8 cellular contexts compared by ENCODE assay signal in genomic region chr6:24667378-24667803, GRCh38. TPM values are rescaled to one million over a fixed set of nuclear protein-coding genes. Genes with fewer than 3 reads are reported as not detected.
DNase-seq lines count a peak whose midpoint lies in the region; ATAC-seq, FAIRE-seq and TF ChIP-seq lines count a peak whose summit lies in the region.

No MANE protein-coding gene starts in this region.

- H3K27me3 ChIP-seq in endodermal cell (ENCODE audit: control insufficient read depth, insufficient read depth, low read length, poor library complexity, severe bottlenecking) = no peaks in the 10 kb centered on the region

- peaks cover 25% of the 10 kb centered on the region for H3K36me3 ChIP-seq in endodermal cell (ENCODE audit: control insufficient read depth, insufficient read depth, low read length)

- POLR2A ChIA-PET in naive thymus-derived CD8-positive, alpha-beta T cell (lab: Charles Lee) = interaction anchor here (0.6 to 2.9 kb wide), 7 partner anchors 21 to 172 kb away, joined by 3 to 22 read pairs (median 10); partner anchors contain the start of genes ALDH5A1, C6orf62 and KIAA0319

- peak overlapping the region; percentile 89 for H3K9ac ChIP-seq in endodermal cell (ENCODE audit: extremely low read depth, low read length, poor library complexity, severe bottlenecking)

- H3K27me3 Mint-ChIP-seq in endodermal cell (ENCODE audit: insufficient read depth) = no peaks in the 10 kb centered on the region
- H3K27me3 Mint-ChIP-seq in naive thymus-derived CD8-positive, alpha-beta T cell = no peaks in the 10 kb centered on the region

- H3K4me3 Mint-ChIP-seq in endodermal cell = peak overlapping the region; percentile 87
- H3K4me3 Mint-ChIP-seq in naive thymus-derived CD8-positive, alpha-beta T cell = peak overlapping the region; percentile 87 to 100 (median 99)

- peak overlapping the region; percentile 91 for H3K27ac ChIP-seq in endodermal cell (ENCODE audit: low read depth, low read length)

- ATAC-seq in GM21737 (IDR thresholded peaks at IDR 0.05; ENCODE audit: unreplicated experiment) = peak; percentile 1
- no peak for ATAC-seq in naive thymus-derived CD8-positive, alpha-beta T cell
- ATAC-seq in HG02610 (IDR thresholded peaks at IDR 0.05; ENCODE audit: unreplicated experiment) = no peak

- WGBS in endodermal cell (ENCODE audit: insufficient coverage in 1 of 2, insufficient read length in 1 of 2), 2 experiments = 33 to 64% methylated on average over 3 to 9 of the region's 9 CpGs

- peaks cover 49% of the 10 kb centered on the region for H3K9me3 ChIP-seq in endodermal cell (ENCODE audit: control insufficient read depth, low read length)

- TF ChIP-seq CTCF in endodermal cell (conservative IDR thresholded peaks at IDR 0.05) = no peak

- H3K4me1 Mint-ChIP-seq in endodermal cell = peaks cover 26% of the 10 kb centered on the region
- H3K4me1 Mint-ChIP-seq in naive thymus-derived CD8-positive, alpha-beta T cell = peaks cover 34 to 61% (median 60%) of the 10 kb centered on the region in 4 donors

- peak overlapping the region; percentile 99 for H3K4me3 ChIP-seq in endodermal cell (ENCODE audit: low read length)

- peak overlapping the region; percentile 97 for H3K27ac Mint-ChIP-seq in endodermal cell
- H3K27ac Mint-ChIP-seq in naive thymus-derived CD8-positive, alpha-beta T cell = peak overlapping the region; percentile 96 to 100 (median 99)

- peaks cover 46% of the 10 kb centered on the region for H3K9me3 Mint-ChIP-seq in endodermal cell
- peaks cover 0 to 11% (median 2%) of the 10 kb centered on the region in 9 donors for H3K9me3 Mint-ChIP-seq in naive thymus-derived CD8-positive, alpha-beta T cell

- FAIRE-seq in RCC 7860 (lab: Jason Lieb, UNC) (no peak), HTR-8/SVneo (lab: Jason Lieb, UNC) (no peak)

- no peaks in the 10 kb centered on the region for H3K4me1 ChIP-seq in endodermal cell (ENCODE audit: control insufficient read depth, insufficient read depth, low read length)

- DNase-seq in CD1c-positive myeloid dendritic cell (ENCODE audit: extremely low spot score) = peak; percentile 46
- peak; percentile 22 for DNase-seq in RCC 7860 (ENCODE audit: low spot score)
- DNase-seq in endodermal cell = no peak
- no peak for DNase-seq in naive thymus-derived CD8-positive, alpha-beta T cell
- DNase-seq in HTR-8/SVneo (ENCODE audit: insufficient read length, low spot score) = no peak
- DNase-seq in NCI-H2107 (lab: John Stamatoyannopoulos, UW) = no peak

- peaks cover 51% of the 10 kb centered on the region for H3K36me3 Mint-ChIP-seq in endodermal cell (ENCODE audit: low read depth)
- H3K36me3 Mint-ChIP-seq in naive thymus-derived CD8-positive, alpha-beta T cell = peaks cover 0 to 30% (median 10%) of the 10 kb centered on the region in 3 donors

RNA-seq across cellular contexts. Expression of gene ACOT13, which starts 0.5 kb away (rescaled TPM):
- 10 to 100 TPM; 36.2 to 43.1 TPM for total RNA-seq in endodermal cell
- 39.2 TPM for polyA plus RNA-seq in endodermal cell (2013, experiment 1 of 2)
- polyA plus RNA-seq in endodermal cell (2013, experiment 2 of 2) = 34.8 TPM
- total RNA-seq in naive thymus-derived CD8-positive, alpha-beta T cell = 10 to 100 TPM; 10.8 to 11.0 TPM
- polyA plus RNA-seq in naive thymus-derived CD8-positive, alpha-beta T cell = 10 to 100 TPM; 16.5 to 19.0 (median 16.5) TPM

RNA-seq across cellular contexts. Expression of gene TDP2, which starts 0.7 kb away (rescaled TPM):
- 10 to 100 TPM; 53.0 to 54.2 TPM for total RNA-seq in endodermal cell
- polyA plus RNA-seq in endodermal cell (2013, experiment 1 of 2) = 38.6 TPM
- 38.2 TPM for polyA plus RNA-seq in endodermal cell (2013, experiment 2 of 2)
- total RNA-seq in naive thymus-derived CD8-positive, alpha-beta T cell = 10 to 100 TPM; 74.7 to 76.6 TPM
- 10 to 100 TPM; 37.9 to 49.1 (median 44.5) TPM for polyA plus RNA-seq in naive thymus-derived CD8-positive, alpha-beta T cell

RNA-seq across cellular contexts. Expression of gene KIAA0319, which starts 21.4 kb away (rescaled TPM):
- under 1 TPM; 0.48 to 0.75 TPM for total RNA-seq in endodermal cell
- polyA plus RNA-seq in endodermal cell (2013, experiment 1 of 2) = 0.28 TPM
- polyA plus RNA-seq in endodermal cell (2013, experiment 2 of 2) = 0.25 TPM
- total RNA-seq in naive thymus-derived CD8-positive, alpha-beta T cell = not detected
- under 1 TPM in 2 of 3 donors, not detected in 1; 0.07 TPM for polyA plus RNA-seq in naive thymus-derived CD8-positive, alpha-beta T cell

RNA-seq across cellular contexts. Expression of gene C6orf62, which starts 51.6 kb away (rescaled TPM):
- 100 to 1,000 TPM; 106 to 120 TPM for total RNA-seq in endodermal cell
- 83.3 TPM for polyA plus RNA-seq in endodermal cell (2013, experiment 1 of 2)
- 74.9 TPM for polyA plus RNA-seq in endodermal cell (2013, experiment 2 of 2)
- total RNA-seq in naive thymus-derived CD8-positive, alpha-beta T cell = 100 to 1,000 TPM; 188 to 190 TPM
- polyA plus RNA-seq in naive thymus-derived CD8-positive, alpha-beta T cell = 100 to 1,000 TPM in 2 of 3 donors, 10 to 100 TPM in 1; 81.5 to 126 (median 101) TPM

Comparison
In these comparisons a context has a peak if more than half of its experiments do, and no peak if none do; other contexts are left out.
1. DNase-seq: peak in CD1c-positive myeloid dendritic cell (single experiment) and RCC 7860 (single experiment); none in endodermal cell (single experiment), naive thymus-derived CD8-positive, alpha-beta T cell (0 of 10), HTR-8/SVneo (single experiment) and NCI-H2107 (single experiment).